In the genomic region with DNA sequence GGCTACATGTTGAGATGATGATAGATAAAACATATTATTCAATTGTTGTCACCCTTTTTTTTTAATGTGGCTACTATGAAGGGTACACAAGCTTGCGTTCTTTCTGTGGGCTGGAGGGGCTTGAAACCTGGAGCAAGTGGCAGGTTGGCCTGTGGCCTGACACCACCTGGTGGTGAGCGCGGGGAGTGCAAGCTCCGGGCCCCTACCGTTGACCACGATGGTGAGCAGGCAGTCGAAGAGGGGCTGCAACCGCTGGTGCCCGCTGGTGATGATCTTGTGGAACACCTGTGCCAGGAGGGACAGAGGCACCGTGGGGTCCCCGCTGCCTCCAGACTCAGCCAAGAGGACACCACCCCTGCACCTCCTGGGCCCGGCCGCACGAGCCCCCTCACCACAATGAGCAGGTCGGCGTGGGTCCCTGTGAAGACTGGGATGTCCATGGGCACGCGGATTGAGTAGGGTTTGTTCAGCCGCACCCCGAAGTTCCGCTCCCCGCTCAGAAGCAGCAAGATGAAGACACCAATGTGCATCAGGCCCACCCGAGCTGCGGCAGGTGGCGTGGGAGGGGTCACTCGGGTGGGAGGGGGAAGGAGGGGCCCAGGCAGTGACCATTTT, we compare ENCODE assay signal across 8 cellular contexts. TPM values are rescaled to one million over a fixed set of nuclear protein-coding genes. Genes with fewer than 3 reads are reported as not detected.
DNase-seq lines count a peak whose midpoint lies in the region; ATAC-seq and TF ChIP-seq lines count a peak whose summit lies in the region.

No MANE protein-coding gene starts in this region.

- H3F3A ChIP-seq in SK-N-SH (replicated peaks; ENCODE audit: insufficient read depth): no peaks in the 10 kb centered on the region

- POLR2A ChIA-PET in SK-N-SH (lab: Yijun Ruan, JAX): interaction anchor here (0.5 to 1.6 kb wide), 6 partner anchors 9 to 85 kb away, joined by 3 to 6 read pairs (median 4); partner anchors contain the start of genes FDXR, MRPL58 and OTOP2

- CTCF ChIA-PET in SK-N-SH (lab: Yijun Ruan, JAX): interaction anchor here (0.6 to 11.0 kb wide), 55 partner anchors 10 to 558 kb away, joined by 3 to 295 read pairs (median 6); partner anchors contain the start of genes CDR2L, HID1, MRPL58 and NT5C

- H3K27ac ChIP-seq in Karpas-422 (ENCODE audit: low read length): no peak overlapping the region
- no peak overlapping the region for H3K27ac ChIP-seq in SK-N-SH (ENCODE audit: low read depth in 2 of 2, low read length in 1 of 2)
- no peak overlapping the region for H3K27ac ChIP-seq in prostate gland
- no peak overlapping the region for H3K27ac ChIP-seq in vagina

- TF ChIP-seq CTCF in SK-N-SH (IDR thresholded peaks at IDR 0.05) (peak; percentile 98), prostate gland (IDR thresholded peaks at IDR 0.05) (peak; percentile 86 to 91 (median 88)), vagina (IDR thresholded peaks at IDR 0.05) (peak; percentile 84 to 94 (median 88))

- H3K27me3 ChIP-seq in Karpas-422 (ENCODE audit: low read length): no peaks in the 10 kb centered on the region
- no peaks in the 10 kb centered on the region; the same call in 1 of the 2 replicates for H3K27me3 ChIP-seq in SK-N-SH (ENCODE audit: insufficient read depth)
- H3K27me3 ChIP-seq in prostate gland (replicated peaks; ENCODE audit: insufficient read depth): no peaks in the 10 kb centered on the region
- no peaks in the 10 kb centered on the region for H3K27me3 ChIP-seq in vagina

- peak; percentile 87 for TF ChIP-seq RAD21 in SK-N-SH (IDR thresholded peaks at IDR 0.05; ENCODE audit: low read length)

- no peak for TF ChIP-seq EP300 in SK-N-SH (IDR thresholded peaks at IDR 0.05; ENCODE audit: borderline replicate concordance in 1 of 2, low read depth in 1 of 2, low read length in 1 of 2)

- H3K9ac ChIP-seq in Karpas-422 (ENCODE audit: low read length): no peak overlapping the region
- H3K9ac ChIP-seq in SK-N-SH: no peak overlapping the region

- intact Hi-C loops in prostate gland (cut with DNase I): loop anchor here (2.0 kb wide), 1 partner anchor 165 kb away; no protein-coding TSS in a partner anchor
- intact Hi-C loops in vagina (cut with DNase I): no loop called here

- H3K4me1 ChIP-seq in Karpas-422 (ENCODE audit: low read length): peaks cover 7% of the 10 kb centered on the region
- H3K4me1 ChIP-seq in SK-N-SH (ENCODE audit: control insufficient read depth in 1 of 2, insufficient read depth in 2 of 2, low read depth in 1 of 2, low read length in 1 of 2): no peaks in the 10 kb centered on the region; a peak in 1 of 4 replicates
- no peaks in the 10 kb centered on the region for H3K4me1 ChIP-seq in prostate gland (replicated peaks)
- H3K4me1 ChIP-seq in vagina: peaks cover 6% of the 10 kb centered on the region

- H3K9me2 ChIP-seq in Karpas-422 (replicated peaks; ENCODE audit: insufficient read depth, low read length) (no peaks in the 10 kb centered on the region), SK-N-SH (no peaks in the 10 kb centered on the region)

- H3K79me2 ChIP-seq in Karpas-422 (ENCODE audit: low read length) (no peaks in the 10 kb centered on the region), SK-N-SH (ENCODE audit: insufficient read depth) (no peaks in the 10 kb centered on the region)

- TF ChIP-seq POLR2A in prostate gland (IDR thresholded peaks at IDR 0.05) (no peak), vagina (IDR thresholded peaks at IDR 0.05) (no peak)

- H3K4me3 ChIP-seq in Karpas-422 (ENCODE audit: low read length) (no peak overlapping the region), SK-N-SH (ENCODE audit: low read depth in 2 of 2, low read length in 1 of 2) (peak overlapping the region in 1 of 2 experiments; percentile 7; a peak in 1 of 4 replicates), prostate gland (no peak overlapping the region), vagina (no peak overlapping the region)

- DNase-seq in DMS153 treated with DMSO at 0.1 percent for 48 hours (lab: John Stamatoyannopoulos, UW; ENCODE audit: unreplicated experiment): peak; percentile 23
- peak; percentile 90 for DNase-seq in Karpas-422
- DNase-seq in SK-N-SH: peak; percentile 96
- DNase-seq in activated gamma-delta T cell (lab: John Stamatoyannopoulos, UW): peak; percentile 48
- DNase-seq in glomerular visceral epithelial cell (ENCODE audit: extremely low spot score): peak; percentile 68
- DNase-seq in prostate gland (ENCODE audit: low spot score): peak; percentile 59
- no peak for DNase-seq in vagina (ENCODE audit: extremely low spot score in 2 of 2)

- H3K36me3 ChIP-seq in Karpas-422 (ENCODE audit: insufficient read depth, low read length) (no peaks in the 10 kb centered on the region), SK-N-SH (replicated peaks in 1 of 2; ENCODE audit: control insufficient read depth in 1 of 2, insufficient read depth in 2 of 2, low read length in 1 of 2) (no peaks in the 10 kb centered on the region), prostate gland (no peaks in the 10 kb centered on the region), vagina (no peaks in the 10 kb centered on the region)

- no peaks in the 10 kb centered on the region for H4K20me1 ChIP-seq in Karpas-422 (ENCODE audit: insufficient read depth, low read depth, low read length)
- H4K20me1 ChIP-seq in SK-N-SH (ENCODE audit: insufficient read depth): no peaks in the 10 kb centered on the region

- WGBS in SK-N-SH (ENCODE audit: low lambda C conversion rate): 38% methylated on average over 26 of the region's 26 CpGs
- 35% methylated on average over 22 of the region's 26 CpGs for WGBS in prostate gland

- ATAC-seq in GM19455 (IDR thresholded peaks at IDR 0.05; ENCODE audit: unreplicated experiment): no peak

- H3K4me2 ChIP-seq in Karpas-422 (ENCODE audit: low read depth, low read length, poor library complexity, severe bottlenecking) (no peak overlapping the region), SK-N-SH (no peak overlapping the region)

- H3K9me3 ChIP-seq in Karpas-422 (ENCODE audit: low read length) (no peaks in the 10 kb centered on the region), SK-N-SH (no peaks in the 10 kb centered on the region), prostate gland (no peaks in the 10 kb centered on the region), vagina (no peaks in the 10 kb centered on the region)

- H2AFZ ChIP-seq in Karpas-422 (ENCODE audit: low read length) (no peak overlapping the region), SK-N-SH (ENCODE audit: low read depth) (no peak overlapping the region)

TF ChIP-seq in SK-N-SH, 30 proteins besides CTCF, POLR2A, EP300 and RAD21 (continues in another document):
- TF ChIP-seq FOXJ3 (CRISPR knock-in tag; IDR thresholded peaks at IDR 0.05) (no peak), EZH2phosphoT487 (IDR thresholded peaks at IDR 0.05; ENCODE audit: borderline replicate concordance, low read depth) (no peak), ELF1 (IDR thresholded peaks at IDR 0.05) (no peak), MXI1 (IDR thresholded peaks at IDR 0.05; ENCODE audit: low read depth, low read length) (no peak)
- TF ChIP-seq, protein P1, sequence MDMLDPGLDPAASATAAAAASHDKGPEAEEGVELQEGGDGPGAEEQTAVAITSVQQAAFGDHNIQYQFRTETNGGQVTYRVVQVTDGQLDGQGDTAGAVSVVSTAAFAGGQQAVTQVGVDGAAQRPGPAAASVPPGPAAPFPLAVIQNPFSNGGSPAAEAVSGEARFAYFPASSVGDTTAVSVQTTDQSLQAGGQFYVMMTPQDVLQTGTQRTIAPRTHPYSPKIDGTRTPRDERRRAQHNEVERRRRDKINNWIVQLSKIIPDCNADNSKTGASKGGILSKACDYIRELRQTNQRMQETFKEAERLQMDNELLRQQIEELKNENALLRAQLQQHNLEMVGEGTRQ (IDR thresholded peaks at IDR 0.05; ENCODE audit: borderline replicate concordance, low read depth, low read length): 0 out of 2 replicates have a peak, but pooled peaks have one; percentile 12

RNA-seq across cellular contexts. Expression of gene HID1, which starts 14.5 kb away (rescaled TPM):
- 0.65 TPM in 1 of 2 replicates, not detected in the other for total RNA-seq in Karpas-422 (2014; rRNA removed; shearing (Covaris generic); ENCODE audit: low replicate concordance)
- 2.5 and 2.9 TPM in 2 replicates for polyA plus RNA-seq in SK-N-SH (2012; rRNA removed)
- 1.3 and 2.2 TPM in 2 replicates for polyA plus RNA-seq in SK-N-SH (2012; cell fraction: cytosol; rRNA removed)
- 13.2 and 16.3 TPM in 2 replicates for polyA plus RNA-seq in SK-N-SH (2012; cell fraction: nucleus; rRNA removed)
- 100 to 1,000 TPM in 1 of 2 donors, 10 to 100 TPM in 1; 87.1 to 101 TPM for total RNA-seq in prostate gland
- total RNA-seq in vagina: 13.0 TPM

RNA-seq across cellular contexts. Expression of gene OTOP3, which starts 22.3 kb away (rescaled TPM):
- total RNA-seq in Karpas-422 (2014; rRNA removed; shearing (Covaris generic); ENCODE audit: low replicate concordance): not detected in 2 replicates
- polyA plus RNA-seq in SK-N-SH (2012; rRNA removed): not detected in 2 replicates
- polyA plus RNA-seq in SK-N-SH (2012; cell fraction: cytosol; rRNA removed): not detected in 2 replicates
- polyA plus RNA-seq in SK-N-SH (2012; cell fraction: nucleus; rRNA removed): not detected in 2 replicates
- total RNA-seq in prostate gland (not detected), vagina (0.74 TPM)

RNA-seq across cellular contexts. Expression of gene CDR2L, which starts 29.4 kb away (rescaled TPM):
- not detected in 2 replicates for total RNA-seq in Karpas-422 (2014; rRNA removed; shearing (Covaris generic); ENCODE audit: low replicate concordance)
- 18.6 and 21.2 TPM in 2 replicates for polyA plus RNA-seq in SK-N-SH (2012; rRNA removed)
- polyA plus RNA-seq in SK-N-SH (2012; cell fraction: cytosol; rRNA removed): 9.6 and 15.3 TPM in 2 replicates
- polyA plus RNA-seq in SK-N-SH (2012; cell fraction: nucleus; rRNA removed): 25.0 and 29.9 TPM in 2 replicates
- total RNA-seq in prostate gland (10 to 100 TPM; 13.7 to 34.9 TPM), vagina (13.5 TPM)

RNA-seq across cellular contexts. Expression of gene OTOP2, which starts 34.0 kb away (rescaled TPM):
- not detected in 2 replicates for total RNA-seq in Karpas-422 (2014; rRNA removed; shearing (Covaris generic); ENCODE audit: low replicate concordance)
- not detected in 2 replicates for polyA plus RNA-seq in SK-N-SH (2012; rRNA removed)
- not detected in 2 replicates for polyA plus RNA-seq in SK-N-SH (2012; cell fraction: cytosol; rRNA removed)
- polyA plus RNA-seq in SK-N-SH (2012; cell fraction: nucleus; rRNA removed): not detected in 2 replicates
- total RNA-seq in prostate gland (under 1 TPM in 1 of 2 donors, not detected in 1; 0.85 TPM), vagina (not detected)

RNA-seq across cellular contexts. Expression of gene USH1G, which starts 35.0 kb away (rescaled TPM):
- total RNA-seq in Karpas-422 (2014; rRNA removed; shearing (Covaris generic); ENCODE audit: low replicate concordance): not detected in 2 replicates
- polyA plus RNA-seq in SK-N-SH (2012; rRNA removed): 0.06 TPM in 1 of 2 replicates, not detected in the other
- 0.01 TPM in 1 of 2 replicates, not detected in the other for polyA plus RNA-seq in SK-N-SH (2012; cell fraction: cytosol; rRNA removed)
- polyA plus RNA-seq in SK-N-SH (2012; cell fraction: nucleus; rRNA removed): 0.02 TPM in 1 of 2 replicates, not detected in the other
- 1 to 10 TPM in 1 of 2 donors, not detected in 1; 1.1 TPM for total RNA-seq in prostate gland
- 0.49 TPM for total RNA-seq in vagina

Comparison
In these comparisons a context has a peak if more than half of its experiments do, and no peak if none do; other contexts are left out.
1. DNase-seq: peak in DMS153 treated with DMSO at 0.1 percent for 48 hours (single experiment), Karpas-422 (single experiment), SK-N-SH (single experiment), activated gamma-delta T cell (single experiment), glomerular visceral epithelial cell (single experiment) and prostate gland (single experiment); none in vagina (0 of 2).
2. RNA of gene CDR2L, which starts 29.4 kb away (total RNA-seq): 13.7 to 34.9 TPM in prostate gland and 13.5 TPM in vagina (single experiment); not detected in Karpas-422; every median in the first group is over 10 times any median in the second.
3. Peak in every context shown above with its lines, with median percentiles within 50 percentile points of each other: CTCF ChIP-seq.